In genomic region chr2:158060862-158061435, GRCh38 we compare ENCODE assay signal across 20 cellular contexts. TPM values are rescaled to one million over a fixed set of nuclear protein-coding genes. Genes with fewer than 3 reads are reported as not detected.
A peak's percentile ranks its signal among the peaks of the same experiment; 100 is the strongest.
DNase-seq lines count a peak whose midpoint lies in the region; ATAC-seq and TF ChIP-seq lines count a peak whose summit lies in the region.
"Had no signal": no experiment of that assay in that cellular context is flagged by ENCODE, and none has a peak within 500 bp of the region (broad histone marks: within the 10 kb centered on the region; RNA-seq: fewer than 3 reads in every experiment).

No MANE protein-coding gene starts in this region.

- H2AFZ ChIP-seq in smooth muscle cell (ENCODE audit: low read depth) (no peak overlapping the region), MM.1S (ENCODE audit: low read length) (no peak overlapping the region)

- no peaks in the 10 kb centered on the region for H3K4me1 ChIP-seq in foreskin keratinocyte
- no peaks in the 10 kb centered on the region for H3K4me1 ChIP-seq in smooth muscle cell (ENCODE audit: low read depth)
- H3K4me1 ChIP-seq in MM.1S (ENCODE audit: low read length), result no peaks in the 10 kb centered on the region
- H3K4me1 ChIP-seq: left lung, tibial artery had no signal

- TF ChIP-seq CTCF in HFF-Myc (IDR thresholded peaks at IDR 0.05; ENCODE audit: low read depth, low read length, missing control alignments) (no peak), foreskin keratinocyte (conservative IDR thresholded peaks at IDR 0.05) (no peak), smooth muscle cell (IDR thresholded peaks at IDR 0.05; ENCODE audit: borderline replicate concordance, insufficient read depth, poor library complexity, severe bottlenecking) (no peak), MM.1S (IDR thresholded peaks at IDR 0.05; ENCODE audit: low read length) (no peak)

- DNase-seq in HFF-Myc (ENCODE audit: extremely low read depth, low read depth) (peak; percentile 38), amniotic epithelial cell (ENCODE audit: low read depth) (peak; percentile 69), foreskin keratinocyte (peak; percentile 10 to 38), smooth muscle cell (lab: John Stamatoyannopoulos, UW; ENCODE audit: unreplicated experiment) (no peak), MM.1S (no peak), OCI-M1 (lab: John Stamatoyannopoulos, UW) (no peak)
- DNase-seq: activated CD8-positive, alpha-beta memory T cell treated with anti-CD3 and anti-CD28 coated beads, Interleukin-2, amount 10 ng/mL, durations not matched to agents 7 days and 5 days; activated naive CD4-positive, alpha-beta T cell treated with anti-CD3 and anti-CD28 coated beads, Interleukin-2, amount 10 ng/mL, durations not matched to agents 7 days and 5 days; CD4-positive, alpha-beta memory T cell; central memory CD4-positive, alpha-beta T cell; GDM1; left lung; natural killer cell; NCI-H446 treated with DMSO at 0.1 percent for 48 hours; retina; stimulated activated CD4-positive, alpha-beta T cell treated with anti-CD3 and anti-CD28 coated beads, Interleukin-2, amount 100 ng/mL, for 24 hours; tibial artery had no signal

- no peaks in the 10 kb centered on the region for H4K20me1 ChIP-seq in smooth muscle cell (ENCODE audit: low read depth)
- H4K20me1 ChIP-seq in MM.1S (ENCODE audit: insufficient read depth, low read length), result no peaks in the 10 kb centered on the region

- H3K4me3 ChIP-seq in HFF-Myc (replicated peaks; ENCODE audit: low read depth, low read length), result no peak overlapping the region
- H3K4me3 ChIP-seq in smooth muscle cell, result no peak overlapping the region
- no peak overlapping the region for H3K4me3 ChIP-seq in MM.1S (ENCODE audit: low read length)
- H3K4me3 ChIP-seq: left lung, tibial artery had no signal

- H3K9ac ChIP-seq in smooth muscle cell (ENCODE audit: low read depth) (no peak overlapping the region), MM.1S (ENCODE audit: low read length) (no peak overlapping the region)
- H3K9ac ChIP-seq: KMS-11 had no signal

- H3K4me2 ChIP-seq in smooth muscle cell (peak overlapping the region; percentile 58), MM.1S (ENCODE audit: low read depth, low read length) (no peak overlapping the region)
- H3K4me2 ChIP-seq: KMS-11 had no signal

- no peaks in the 10 kb centered on the region for H3K79me2 ChIP-seq in smooth muscle cell (ENCODE audit: low read depth)
- no peaks in the 10 kb centered on the region for H3K79me2 ChIP-seq in MM.1S (ENCODE audit: low read length)

- peak; percentile 54 for ATAC-seq in foreskin keratinocyte
- no peak for ATAC-seq in GM18867 (IDR thresholded peaks at IDR 0.05; ENCODE audit: unreplicated experiment)
- ATAC-seq: activated CD8-positive, alpha-beta memory T cell treated with anti-CD3 and anti-CD28 coated beads, Interleukin-2, amount 10 ng/mL, durations not matched to agents 7 days and 5 days; left lung; natural killer cell had no signal

- 17% methylated on average over 5 of the region's 5 CpGs for WGBS in smooth muscle cell (ENCODE audit: low lambda C conversion rate)

- no peaks in the 10 kb centered on the region for H3F3A ChIP-seq in smooth muscle cell (ENCODE audit: low read depth)
- H3F3A ChIP-seq in MM.1S (ENCODE audit: insufficient read depth, low read length), result no peaks in the 10 kb centered on the region

- H3K9me2 ChIP-seq in MM.1S (replicated peaks; ENCODE audit: insufficient read depth, low read length), result no peaks in the 10 kb centered on the region

- H3K9me3 ChIP-seq in smooth muscle cell (replicated peaks; ENCODE audit: low read depth) (no peaks in the 10 kb centered on the region), MM.1S (replicated peaks; ENCODE audit: insufficient read depth, low read length) (no peaks in the 10 kb centered on the region)
- H3K9me3 ChIP-seq: left lung, tibial artery had no signal

- no peak overlapping the region for H3K27ac ChIP-seq in foreskin keratinocyte
- H3K27ac ChIP-seq in smooth muscle cell (ENCODE audit: low read depth), result peak overlapping the region; percentile 66
- H3K27ac ChIP-seq in MM.1S (ENCODE audit: low read length), result no peak overlapping the region
- H3K27ac ChIP-seq: KMS-11, left lung, tibial artery had no signal

- H3K27me3 ChIP-seq in foreskin keratinocyte, result peaks cover 4% of the 10 kb centered on the region
- no peaks in the 10 kb centered on the region for H3K27me3 ChIP-seq in smooth muscle cell (ENCODE audit: low read depth)
- H3K27me3 ChIP-seq in MM.1S (replicated peaks; ENCODE audit: insufficient read depth, low read length), result no peaks in the 10 kb centered on the region
- H3K27me3 ChIP-seq: left lung, tibial artery had no signal

- H3K36me3 ChIP-seq in smooth muscle cell (ENCODE audit: low read depth) (no peaks in the 10 kb centered on the region), MM.1S (replicated peaks; ENCODE audit: insufficient read depth, low read length) (no peaks in the 10 kb centered on the region)
- H3K36me3 ChIP-seq: left lung, tibial artery had no signal

RNA-seq across cellular contexts. Expression of gene UPP2, which starts 40.7 kb away (rescaled TPM):
- total RNA-seq in foreskin keratinocyte (not detected in 2 replicates), smooth muscle cell (0.18 TPM in 1 of 2 replicates, not detected in the other)
- polyA plus RNA-seq in foreskin keratinocyte (not detected in 2 replicates), smooth muscle cell (not detected in 2 replicates)
- total RNA-seq: activated CD8-positive, alpha-beta memory T cell treated with anti-CD3 and anti-CD28 coated beads, Interleukin-2, amount 10 ng/mL, durations not matched to agents 7 days and 5 days; CD4-positive, alpha-beta memory T cell; H1; left lung; natural killer cell had no signal
- polyA plus RNA-seq: CD4-positive, alpha-beta memory T cell; H1 had no signal

Comparison
In these comparisons a context has a peak if more than half of its experiments do, and no peak if none do; other contexts are left out.
1. DNase-seq: peak in HFF-Myc (single experiment), amniotic epithelial cell (single experiment) and foreskin keratinocyte (2 of 2); none in smooth muscle cell (single experiment), MM.1S (single experiment) and OCI-M1 (single experiment).